11 cellular contexts compared by ENCODE assay signal in genomic region chr3:41936384-41936783, GRCh38.
"Had no signal": no experiment of that assay in that cellular context is flagged by ENCODE, and none has a peak within 500 bp of the region (broad histone marks: within the 10 kb centered on the region; RNA-seq: fewer than 3 reads in every experiment).

No MANE protein-coding gene starts in this region.

- FAIRE-seq: H1, H54 had no signal

- H3K36me3 ChIP-seq: HAP-1 had no signal

- H3K9ac ChIP-seq: GM23248 had no signal

- H2AFZ ChIP-seq: GM23248, GM23338 had no signal

- H3K4me3 ChIP-seq: GM23248, GM23338, HAP-1 had no signal

- DNase-seq: GM23248, GOT3, H7, H9, HCEC 1CT, HFFc6 had no signal

- H3K9me3 ChIP-seq: HAP-1 had no signal

- H3K4me2 ChIP-seq: GM23338 had no signal

- ATAC-seq: GM23338, HCT116 had no signal

- H3K27ac ChIP-seq: GM23248 had no signal
